33 cellular contexts compared by ENCODE assay signal in the genomic region with DNA sequence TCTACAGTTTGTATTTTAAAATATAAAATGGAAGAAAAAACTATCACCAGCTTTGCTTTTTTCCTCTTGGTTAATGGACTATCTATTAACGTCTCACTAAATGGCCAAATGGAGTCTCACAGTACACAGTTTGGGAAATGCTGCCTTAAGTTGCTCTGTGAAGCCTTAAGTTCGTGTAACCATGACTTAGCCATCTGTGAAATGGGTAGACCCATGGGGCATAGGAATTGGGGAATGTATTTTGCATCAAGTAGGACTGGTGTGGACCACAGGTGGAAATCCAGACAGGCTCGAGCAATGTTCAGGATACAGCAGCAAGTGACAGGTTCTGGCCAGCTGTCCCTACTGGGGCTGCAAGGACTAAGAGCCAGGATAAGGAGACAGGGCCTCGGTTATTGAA. TPM values are rescaled to one million over a fixed set of nuclear protein-coding genes. Genes with fewer than 3 reads are reported as not detected.
"Had no signal": no experiment of that assay in that cellular context is flagged by ENCODE, and none has a peak within 500 bp of the region (broad histone marks: within the 10 kb centered on the region; RNA-seq: fewer than 3 reads in every experiment).

No MANE protein-coding gene starts in this region.

- H3K36me3 ChIP-seq: adrenal gland, ascending aorta, breast epithelium, cardiac muscle cell, colonic mucosa, WERI-Rb-1 had no signal

- H3K27ac ChIP-seq: adrenal gland, ascending aorta, breast epithelium, cardiac muscle cell, colonic mucosa, WERI-Rb-1 had no signal

- H3K4me3 ChIP-seq: adrenal gland, ascending aorta, breast epithelium, cardiac muscle cell, colonic mucosa had no signal

- H3K27me3 ChIP-seq: adrenal gland, ascending aorta, breast epithelium, cardiac muscle cell, colonic mucosa had no signal

- H3K4me1 ChIP-seq: ascending aorta had no signal

- H3K9me3 Mint-ChIP-seq: activated B cell treated with CpG ODN at 0.5 μM for 24 hours; activated CD8-positive, alpha-beta T cell treated with anti-CD3 and anti-CD28 coated beads for 36 hours; activated naive CD8-positive, alpha-beta T cell treated with anti-CD3 and anti-CD28 coated beads for 36 hours; activated naive CD8-positive, alpha-beta T cell treated with anti-CD3 and anti-CD28 coated beads, Interleukin-2, amount 50 U/mL, for 24 hours; activated T-cell treated with anti-CD3 and anti-CD28 coated beads, Interleukin-2, amount 50 U/mL, for 4 hours; activated T-helper 17 cell treated with anti-CD3 and anti-CD28 coated beads, Interleukin-2, amount 50 U/mL, for 72 hours had no signal

- DNase-seq: activated B cell treated with CpG ODN at 0.5 μM for 24 hours; activated CD4-positive, alpha-beta T cell treated with anti-CD3 and anti-CD28 coated beads for 48 hours; activated CD4-positive, alpha-beta T cell treated with anti-CD3 and anti-CD28 coated beads, Interleukin-2, amount 50 U/mL, for 1 hour; activated CD4-positive, alpha-beta T cell treated with anti-CD3 and anti-CD28 coated beads, Interleukin-2, amount 50 U/mL, for 48 hours; activated CD8-positive, alpha-beta memory T cell treated with anti-CD3 and anti-CD28 coated beads for 24 hours; activated CD8-positive, alpha-beta T cell treated with anti-CD3 and anti-CD28 coated beads for 36 hours; activated effector memory CD4-positive, alpha-beta T cell treated with Interleukin-2 at 50 U/mL for 16 hours; activated gamma-delta T cell treated with Interleukin-2 at 50 U/mL for 16 hours; activated naive CD4-positive, alpha-beta T cell treated with anti-CD3 and anti-CD28 coated beads, Interleukin-2, amount 50 U/mL, for 16 hours; activated naive CD4-positive, alpha-beta T cell treated with Interleukin-2 at 50 U/mL for 16 hours; activated naive CD8-positive, alpha-beta T cell treated with anti-CD3 and anti-CD28 coated beads for 36 hours; activated naive CD8-positive, alpha-beta T cell treated with anti-CD3 and anti-CD28 coated beads, Interleukin-2, amount 50 U/mL, for 24 hours; activated T-cell treated with anti-CD3 and anti-CD28 coated beads, Interleukin-2, amount 50 U/mL, for 4 hours; adrenal gland; central memory CD4-positive, alpha-beta T cell; cerebellar nuclear complex; colonic mucosa; effector memory CD4-positive, alpha-beta T cell; foreskin fibroblast; head of caudate nucleus; T-helper 1 cell; T-helper 17 cell; T-helper 9 cell; WERI-Rb-1 had no signal

- H3K4me3 Mint-ChIP-seq: activated B cell treated with CpG ODN at 0.5 μM for 24 hours; activated CD8-positive, alpha-beta T cell treated with anti-CD3 and anti-CD28 coated beads for 36 hours; activated naive CD8-positive, alpha-beta T cell treated with anti-CD3 and anti-CD28 coated beads for 36 hours; activated naive CD8-positive, alpha-beta T cell treated with anti-CD3 and anti-CD28 coated beads, Interleukin-2, amount 50 U/mL, for 24 hours; activated T-cell treated with anti-CD3 and anti-CD28 coated beads, Interleukin-2, amount 50 U/mL, for 4 hours; activated T-helper 17 cell treated with anti-CD3 and anti-CD28 coated beads, Interleukin-2, amount 50 U/mL, for 72 hours; brain; endodermal cell; T-helper 17 cell had no signal

- ATAC-seq: activated CD4-positive, CD25-positive, alpha-beta regulatory T cell treated with anti-CD3 and anti-CD28 coated beads, Interleukin-2, amount 50 U/mL, for 24 hours; activated CD8-positive, alpha-beta T cell treated with anti-CD3 and anti-CD28 coated beads for 36 hours; activated naive CD8-positive, alpha-beta T cell treated with anti-CD3 and anti-CD28 coated beads, Interleukin-2, amount 50 U/mL, for 24 hours; activated T-cell treated with anti-CD3 and anti-CD28 coated beads, Interleukin-2, amount 50 U/mL, for 4 hours; esophagus mucosa; T-helper 17 cell had no signal

- H3K9me3 ChIP-seq: adrenal gland, ascending aorta, breast epithelium, colonic mucosa had no signal

- H3K27ac Mint-ChIP-seq: activated B cell treated with CpG ODN at 0.5 μM for 24 hours; activated CD8-positive, alpha-beta T cell treated with anti-CD3 and anti-CD28 coated beads for 36 hours; activated naive CD8-positive, alpha-beta T cell treated with anti-CD3 and anti-CD28 coated beads for 36 hours; activated naive CD8-positive, alpha-beta T cell treated with anti-CD3 and anti-CD28 coated beads, Interleukin-2, amount 50 U/mL, for 24 hours; activated T-helper 17 cell treated with anti-CD3 and anti-CD28 coated beads, Interleukin-2, amount 50 U/mL, for 72 hours; brain; endodermal cell; T-helper 17 cell had no signal

- H3K36me3 Mint-ChIP-seq: brain had no signal

- H3K27me3 Mint-ChIP-seq: activated B cell treated with CpG ODN at 0.5 μM for 24 hours; activated CD8-positive, alpha-beta T cell treated with anti-CD3 and anti-CD28 coated beads for 36 hours; activated naive CD8-positive, alpha-beta T cell treated with anti-CD3 and anti-CD28 coated beads for 36 hours; activated naive CD8-positive, alpha-beta T cell treated with anti-CD3 and anti-CD28 coated beads, Interleukin-2, amount 50 U/mL, for 24 hours; activated T-helper 17 cell treated with anti-CD3 and anti-CD28 coated beads, Interleukin-2, amount 50 U/mL, for 72 hours; T-helper 17 cell had no signal

RNA-seq across cellular contexts. Expression of a gene that starts 4.8 kb away (rescaled TPM):
- total RNA-seq: epithelial cell of proximal tubule had no signal
